8 cellular contexts compared by ENCODE assay signal in genomic region chr1:203127672-203128611, GRCh38. TPM values are rescaled to one million over a fixed set of nuclear protein-coding genes. Genes with fewer than 3 reads are reported as not detected.
DNase-seq lines count a peak whose midpoint lies in the region; ATAC-seq, FAIRE-seq and TF ChIP-seq lines count a peak whose summit lies in the region.

ADORA1 (plus strand) TSS chr1:203127726; CDS start chr1:203128842, 1,116 bp downstream.

- intact Hi-C loops in A673 (cut with micrococcal nuclease; ENCODE audit: unreplicated experiment), result no loop called here
- intact Hi-C loops in PC-3 (cut with micrococcal nuclease), result loop anchor here (5.0 kb wide), 1 partner anchor 91 kb away; no protein-coding TSS in a partner anchor

- ATAC-seq in PC-3 (peak; percentile 67), GM21723 (IDR thresholded peaks at IDR 0.05; ENCODE audit: unreplicated experiment) (no peak)

- H3K9me2 ChIP-seq in PC-3 (replicated peaks; ENCODE audit: low read length), result no peaks in the 10 kb centered on the region

- TF ChIP-seq CTCF in A673 (conservative IDR thresholded peaks at IDR 0.05; ENCODE audit: low read depth, low read length) (0 out of 2 replicates have a peak, but pooled peaks have one; percentile 5), PC-3 (conservative IDR thresholded peaks at IDR 0.05; ENCODE audit: low read depth, low read length) (no peak), H1 (IDR thresholded peaks at IDR 0.05; ENCODE audit: control extremely low read depth in 1 of 3, insufficient read depth in 1 of 3, low read depth in 1 of 3, low read length in 3 of 3) (peak in 2 of 3 experiments; percentile 14 to 17; a peak in 2 of 4 replicates)

- H4K8ac ChIP-seq in H1 (ENCODE audit: extremely low read depth, insufficient read depth, low read length) (peak within 1 kb of the TSS; percentile 90), mesenchymal stem cell (ENCODE audit: low read length) (no peak within 1 kb of the TSS)

- no peak within 1 kb of the TSS for H2BK5ac ChIP-seq in H1 (ENCODE audit: low read depth, low read length)
- peak within 1 kb of the TSS; percentile 58 for H2BK5ac ChIP-seq in mesenchymal stem cell (ENCODE audit: low read depth, low read length, poor library complexity, severe bottlenecking)

- peak; percentile 6 to 16; a peak in 2 of 4 replicates for TF ChIP-seq RAD21 in H1 (IDR thresholded peaks at IDR 0.05 in 1 of 2, conservative IDR thresholded peaks at IDR 0.05 in 1 of 2; ENCODE audit: low read depth in 2 of 2, low read length in 2 of 2)

- H3F3A ChIP-seq in PC-3 (ENCODE audit: low read length, unreplicated experiment), result no peaks in the 10 kb centered on the region

- H3K79me2 ChIP-seq in PC-3 (ENCODE audit: low read length) (no peaks in the 10 kb centered on the region), H1 (ENCODE audit: control insufficient read depth in 1 of 2, insufficient read depth in 2 of 2, low read length in 2 of 2) (no peaks in the 10 kb centered on the region)

- H3K9me3 ChIP-seq in A673 (ENCODE audit: low read depth, low read length, poor library complexity, severe bottlenecking), result no peaks in the 10 kb centered on the region
- H3K9me3 ChIP-seq in PC-3 (ENCODE audit: low read length), result no peaks in the 10 kb centered on the region
- no peaks in the 10 kb centered on the region for H3K9me3 ChIP-seq in H1 (ENCODE audit: insufficient read depth in 2 of 2, low read depth in 1 of 2, low read length in 1 of 2)
- H3K9me3 ChIP-seq in mesenchymal stem cell (ENCODE audit: control insufficient read depth, low read length), result no peaks in the 10 kb centered on the region
- no peaks in the 10 kb centered on the region for H3K9me3 ChIP-seq in thymus (ENCODE audit: control insufficient read depth)

- no peak for FAIRE-seq in H1 (lab: Jason Lieb, UNC)

- TF ChIP-seq EP300 in H1 (IDR thresholded peaks at IDR 0.05; ENCODE audit: borderline replicate concordance in 1 of 2, low read depth in 2 of 2, low read length in 2 of 2), result no peak

- H2BK12ac ChIP-seq in H1 (ENCODE audit: low read depth, low read length), result peak within 1 kb of the TSS; percentile 71; the same call in 1 of the 2 replicates
- peak within 1 kb of the TSS; percentile 12 to 48 for H2BK12ac ChIP-seq in mesenchymal stem cell (ENCODE audit: low read length in 2 of 2)

- BruUV-seq in A673 (replicated peaks; lab: Mats Ljungman, UMichigan) (no TSS peak), PC-3 (replicated peaks; lab: Mats Ljungman, UMichigan) (no TSS peak)

- peak within 1 kb of the TSS; percentile 24 for H3K4me3 ChIP-seq in A673 (ENCODE audit: low read depth, low read length, poor library complexity, severe bottlenecking)
- H3K4me3 ChIP-seq in PC-3 (ENCODE audit: low read length), result peak within 1 kb of the TSS; percentile 33; the same call in 1 of the 2 replicates
- peak within 1 kb of the TSS; percentile 16 to 64 (median 56) for H3K4me3 ChIP-seq in H1 (ENCODE audit: extremely low read depth in 1 of 4, insufficient read depth in 2 of 4, low read depth in 3 of 4, low read length in 4 of 4)
- peak within 1 kb of the TSS; percentile 73 to 81 for H3K4me3 ChIP-seq in mesenchymal stem cell (ENCODE audit: insufficient read depth in 1 of 2, low read depth in 1 of 2, low read length in 2 of 2)
- peak within 1 kb of the TSS; percentile 27 for H3K4me3 ChIP-seq in thymus (ENCODE audit: low read length)

- H3K56ac ChIP-seq in H1 (replicated peaks; ENCODE audit: insufficient read length, low read depth, low read length), result no peak within 1 kb of the TSS

- CTCF ChIA-PET in A673 (lab: Charles Lee), result interaction anchor here (0.6 to 1.3 kb wide), 8 partner anchors 24 to 803 kb away, joined by 3 to 11 read pairs (median 4); no protein-coding TSS in a partner anchor
- CTCF ChIA-PET in PC-3 (lab: Charles Lee), result interaction anchor here (0.6 to 0.7 kb wide), 3 partner anchors 8 to 59 kb away, joined by 5 to 7 read pairs (median 7); no protein-coding TSS in a partner anchor
- CTCF ChIA-PET in H1 (lab: Charles Lee; ENCODE audit: partially characterized antibody), result interaction anchor here (0.6 to 49.1 kb wide), 30 partner anchors 8 to 348 kb away, joined by 3 to 1071 read pairs (median 4); partner anchors contain the start of genes CHI3L1, MYBPH, MYOG and PPFIA4

- H3K23ac ChIP-seq in H1 (ENCODE audit: insufficient read length), result no peak within 1 kb of the TSS
- H3K23ac ChIP-seq in mesenchymal stem cell (ENCODE audit: low read length in 2 of 2), result no peak within 1 kb of the TSS

- H3K4ac ChIP-seq in H1 (replicated peaks; ENCODE audit: insufficient read length, low read depth, low read length), result no peak within 1 kb of the TSS
- H3K4ac ChIP-seq in mesenchymal stem cell (ENCODE audit: low read depth in 1 of 2, low read length in 2 of 2), result peak within 1 kb of the TSS in 1 of 2 experiments; percentile 19

- H3K4me1 ChIP-seq in A673 (ENCODE audit: insufficient read depth, low read length, poor library complexity, severe bottlenecking) (peaks cover 15% of the 10 kb centered on the region), PC-3 (ENCODE audit: insufficient read depth, low read length) (no peaks in the 10 kb centered on the region), H1 (replicated peaks in 1 of 4; ENCODE audit: control insufficient read depth in 3 of 4, insufficient read depth in 4 of 4, low read length in 3 of 4) (peaks cover 3 to 22% (median 13%) of the 10 kb centered on the region in 4 experiments), mesenchymal stem cell (ENCODE audit: control insufficient read depth, insufficient read depth, low read depth, low read length) (peaks cover 58% of the 10 kb centered on the region), thymus (ENCODE audit: control insufficient read depth, insufficient read depth, low read length) (no peaks in the 10 kb centered on the region)

- H3K14ac ChIP-seq in H1 (ENCODE audit: insufficient read length) (no peak within 1 kb of the TSS), mesenchymal stem cell (ENCODE audit: low read length in 2 of 2) (no peak within 1 kb of the TSS)

- peaks cover 2% of the 10 kb centered on the region; the same call in 1 of the 2 replicates for H3K23me2 ChIP-seq in H1 (ENCODE audit: low read depth, low read length)

- no peak within 1 kb of the TSS; the same call in 1 of the 2 replicates for H3K18ac ChIP-seq in H1 (ENCODE audit: extremely low read depth, low read length)
- peak within 1 kb of the TSS; percentile 29 to 83 for H3K18ac ChIP-seq in mesenchymal stem cell (ENCODE audit: low read depth in 1 of 2, low read length in 2 of 2)

- H3K27me3 ChIP-seq in A673 (replicated peaks; ENCODE audit: insufficient read depth, low read depth, low read length, poor library complexity) (peaks cover 23% of the 10 kb centered on the region), PC-3 (ENCODE audit: low read length) (peaks cover 40% of the 10 kb centered on the region), H1 (replicated peaks in 1 of 4; ENCODE audit: control insufficient read depth in 3 of 4, extremely low read depth in 1 of 4, insufficient read depth in 3 of 4, low read length in 3 of 4) (peaks cover 5 to 32% (median 18%) of the 10 kb centered on the region in 4 experiments), mesenchymal stem cell (ENCODE audit: control insufficient read depth in 1 of 2, insufficient read depth in 1 of 2, low read length in 2 of 2) (peaks cover 0 to 31% of the 10 kb centered on the region in 2 experiments), thymus (ENCODE audit: control insufficient read depth, insufficient read depth) (peaks cover 32% of the 10 kb centered on the region)

- POLR2A ChIA-PET in A673 (lab: Charles Lee; ENCODE audit: low non-redundant PET) (interaction anchor here (0.7 kb wide), 1 partner anchor 23 kb away, joined by 3 read pairs; no protein-coding TSS in a partner anchor), PC-3 (lab: Charles Lee; ENCODE audit: unreplicated experiment) (no interaction called here), H1 (lab: Charles Lee; ENCODE audit: partially characterized antibody) (interaction anchor here (0.6 to 1.6 kb wide), 5 partner anchors 8 to 270 kb away, joined by 3 to 8 read pairs (median 4); no protein-coding TSS in a partner anchor)

- H4K91ac ChIP-seq in H1 (replicated peaks; ENCODE audit: insufficient read length, low read length) (peak within 1 kb of the TSS; percentile 69), mesenchymal stem cell (ENCODE audit: low read length) (peak within 1 kb of the TSS; percentile 21)

- H3K4me2 ChIP-seq in PC-3 (ENCODE audit: low read length), result peak within 1 kb of the TSS; percentile 54
- H3K4me2 ChIP-seq in H1 (ENCODE audit: insufficient read depth in 1 of 2, low read depth in 2 of 2, low read length in 2 of 2), result peak within 1 kb of the TSS; percentile 62 to 83
- H3K4me2 ChIP-seq in mesenchymal stem cell (ENCODE audit: low read length, poor library complexity, severe bottlenecking), result peak within 1 kb of the TSS; percentile 75

- H2AK5ac ChIP-seq in H1 (ENCODE audit: low read depth, low read length) (no peak within 1 kb of the TSS), mesenchymal stem cell (ENCODE audit: low read length, severe bottlenecking) (peak within 1 kb of the TSS; percentile 41)

- H2BK15ac ChIP-seq in H1 (ENCODE audit: low read length), result peak within 1 kb of the TSS; percentile 90
- H2BK15ac ChIP-seq in mesenchymal stem cell (ENCODE audit: low read depth, poor library complexity, severe bottlenecking), result no peak within 1 kb of the TSS

- no peak within 1 kb of the TSS for H3K27ac ChIP-seq in A673 (ENCODE audit: low read depth, low read length, poor library complexity, severe bottlenecking)
- H3K27ac ChIP-seq in PC-3 (ENCODE audit: low read length), result no peak within 1 kb of the TSS
- no peak within 1 kb of the TSS for H3K27ac ChIP-seq in H1 (ENCODE audit: low read depth, low read length)
- H3K27ac ChIP-seq in mesenchymal stem cell (ENCODE audit: low read length, poor library complexity, severe bottlenecking), result peak within 1 kb of the TSS; percentile 81
- no peak within 1 kb of the TSS for H3K27ac ChIP-seq in thymus (ENCODE audit: low read depth)

- DNase-seq in A673 (ENCODE audit: low spot score) (no peak), H4 (ENCODE audit: low spot score) (peak; percentile 30), PC-3 (peak; percentile 38), H1 (ENCODE audit: low read depth in 1 of 2, low spot score in 2 of 2) (peak in 1 of 2 experiments; percentile 82), mesenchymal stem cell (peak; percentile 74), activated gamma-delta T cell treated with Interleukin-2 at 50 U/mL for 16 hours (no peak)

- 0 out of 3 replicates have a peak, but pooled peaks of 1 of the 2 experiments have one; percentile 31 for TF ChIP-seq POLR2A in H1 (IDR thresholded peaks at IDR 0.05; ENCODE audit: control extremely low read depth in 1 of 2, low read depth in 2 of 2, low read length in 2 of 2)

- H3K9ac ChIP-seq in PC-3 (ENCODE audit: low read length), result no peak within 1 kb of the TSS
- H3K9ac ChIP-seq in H1 (replicated peaks in 1 of 4; ENCODE audit: extremely low read depth in 1 of 4, low read depth in 3 of 4, low read length in 3 of 4), result no peak within 1 kb of the TSS; a peak in 1 of 7 replicates
- H3K9ac ChIP-seq in mesenchymal stem cell (ENCODE audit: low read length), result peak within 1 kb of the TSS; percentile 74

- H4K20me1 ChIP-seq in PC-3 (ENCODE audit: low read length) (no peaks in the 10 kb centered on the region), H1 (replicated peaks in 1 of 2; ENCODE audit: control insufficient read depth in 1 of 2, insufficient read depth in 2 of 2, low read length in 2 of 2) (no peaks in the 10 kb centered on the region)

- H2BK20ac ChIP-seq in H1 (ENCODE audit: low read length), result peak within 1 kb of the TSS; percentile 48; the same call in 1 of the 2 replicates

- H2AFZ ChIP-seq in PC-3 (ENCODE audit: low read length) (peak within 1 kb of the TSS; percentile 52; the same call in 1 of the 2 replicates), H1 (ENCODE audit: low read length) (peak within 1 kb of the TSS; percentile 87; the same call in 1 of the 2 replicates), mesenchymal stem cell (ENCODE audit: low read depth, low read length) (peak within 1 kb of the TSS; percentile 56)

- H2BK120ac ChIP-seq in H1 (replicated peaks; ENCODE audit: low read depth, low read length), result no peak within 1 kb of the TSS
- H2BK120ac ChIP-seq in mesenchymal stem cell (ENCODE audit: low read depth, low read length), result peak within 1 kb of the TSS; percentile 39

- H4K5ac ChIP-seq in H1 (ENCODE audit: insufficient read length, low read depth, low read length), result no peak within 1 kb of the TSS

- H3K79me1 ChIP-seq in H1 (ENCODE audit: low read depth, low read length) (no peaks in the 10 kb centered on the region), mesenchymal stem cell (replicated peaks; ENCODE audit: low read length, poor library complexity, severe bottlenecking) (peaks cover 8% of the 10 kb centered on the region)

- H3K36me3 ChIP-seq in A673 (ENCODE audit: insufficient read depth, low read length, poor library complexity, severe bottlenecking) (no peaks in the 10 kb centered on the region), PC-3 (ENCODE audit: low read depth, low read length) (no peaks in the 10 kb centered on the region), H1 (ENCODE audit: control insufficient read depth in 2 of 4, insufficient read depth in 4 of 4, low read length in 3 of 4) (no peaks in the 10 kb centered on the region), mesenchymal stem cell (ENCODE audit: control insufficient read depth in 1 of 2, insufficient read depth in 2 of 2, low read depth in 1 of 2, low read length in 2 of 2) (peaks cover 13 to 18% of the 10 kb centered on the region in 2 experiments), thymus (ENCODE audit: control insufficient read depth, insufficient read depth) (no peaks in the 10 kb centered on the region)

- WGBS in H1 (ENCODE audit: extremely low coverage in 1 of 2, insufficient coverage in 1 of 2, insufficient read length in 1 of 2, insufficient replicate concordance in 2 of 2, low coverage in 1 of 2, low lambda C conversion rate in 2 of 2, missing lambda C conversion rate in 1 of 2), 2 experiments, result 5% methylated on average over 41 of the region's 57 CpGs; no CpG with 5 or more reads in 1 of the 2 experiments
- 4% methylated on average over 57 of the region's 57 CpGs for WGBS in mesenchymal stem cell
- WGBS in thymus, result 6% methylated on average over 57 of the region's 57 CpGs

RNA-seq across cellular contexts. Expression of gene ADORA1, which starts in this region (rescaled TPM):
- 0.74 and 1.2 TPM in 2 replicates for total RNA-seq in A673 (2021)
- 0.47 and 0.58 TPM in 2 replicates for total RNA-seq in H4 (2014; rRNA removed; shearing (Covaris generic))
- 1.4 and 3.9 TPM in 2 replicates for total RNA-seq in PC-3 (2014; rRNA removed)
- total RNA-seq in H1 (2021; fragmentation: NEBNext Ultra II Directional; extraction: Animal tissue kit (Norgen Biotek cat#: 25700)), result 3.3 and 3.5 TPM in 2 replicates
- polyA plus RNA-seq in H1 (2011; rRNA removed), result 6.7 and 12.2 TPM in 2 replicates
- polyA plus RNA-seq in H1 (2011; cell fraction: cytosol; rRNA removed), result 3.4 TPM
- 6.7 TPM for polyA plus RNA-seq in H1 (2011; cell fraction: nucleus; rRNA removed)
- 1.7 to 4.4 TPM (median 3.6 TPM) in 4 replicates for polyA plus RNA-seq in H1 (2012, experiment 1 of 2)
- 4.7 TPM for polyA plus RNA-seq in H1 (2012, experiment 2 of 2)
- polyA plus RNA-seq in H1 (2013, experiment 1 of 2), result 4.9 TPM
- 6.0 TPM for polyA plus RNA-seq in H1 (2013, experiment 2 of 2)
- polyA minus RNA-seq in H1 (2011; rRNA and poly(A)+ RNA removed), result 4.0 and 6.8 TPM in 2 replicates
- polyA minus RNA-seq in H1 (2011; cell fraction: cytosol; rRNA and poly(A)+ RNA removed), result 2.0 TPM
- 3.7 TPM for polyA minus RNA-seq in H1 (2011; cell fraction: nucleus; rRNA and poly(A)+ RNA removed)
- 8.4 TPM for polyA plus RNA-seq in mesenchymal stem cell (2013, experiment 1 of 2)
- 9.3 TPM for polyA plus RNA-seq in mesenchymal stem cell (2013, experiment 2 of 2)
- polyA plus RNA-seq in thymus, result 0.64 TPM

Comparison
In these comparisons a context has a peak if more than half of its experiments do, and no peak if none do; other contexts are left out.
1. Peak in DNase-seq in H4; RNA of the gene not detected or under 1 TPM.
2. DNase-seq: peak in PC-3 (single experiment) and mesenchymal stem cell (single experiment); none in A673 (single experiment) and activated gamma-delta T cell treated with Interleukin-2 at 50 U/mL for 16 hours (single experiment).
3. H3K4me3 ChIP-seq: peak in every context shown above with its lines; median percentile 77 in mesenchymal stem cell; 56 in H1; 33 in PC-3; 27 in thymus; 24 in A673.
4. Peak in every context shown above with its lines, with median percentiles within 50 percentile points of each other: H2AFZ ChIP-seq and H3K4me2 ChIP-seq.